Comparison of ENCODE assay signal across 24 cellular contexts in genomic region chr2:217068677-217069250, GRCh38.
"Had no signal": no experiment of that assay in that cellular context is flagged by ENCODE, and none has a peak within 500 bp of the region (broad histone marks: within the 10 kb centered on the region; RNA-seq: fewer than 3 reads in every experiment).

No MANE protein-coding gene starts in this region.

- H3K9me3 Mint-ChIP-seq: activated CD4-positive, alpha-beta memory T cell treated with anti-CD3 and anti-CD28 coated beads for 36 hours had no signal

- H3K4me3 Mint-ChIP-seq: activated CD4-positive, alpha-beta memory T cell treated with anti-CD3 and anti-CD28 coated beads for 36 hours; activated CD4-positive, alpha-beta T cell treated with anti-CD3 and anti-CD28 coated beads, Interleukin-2, amount 10 ng/mL, durations not matched to agents 7 days and 5 days; activated naive CD8-positive, alpha-beta T cell treated with anti-CD3 and anti-CD28 coated beads, Interleukin-2, amount 10 ng/mL, durations not matched to agents 7 days and 5 days; activated T-cell treated with anti-CD3 and anti-CD28 coated beads, Interleukin-2, amount 50 U/mL, for 72 hours had no signal

- H3K36me3 ChIP-seq: adrenal gland, Peyer's patch, SJCRH30 had no signal

- H3K27ac ChIP-seq: adrenal gland, body of pancreas, Peyer's patch, RWPE1, SJCRH30, VCaP had no signal

- H3K9me3 ChIP-seq: adrenal gland, body of pancreas, SJCRH30, SK-N-SH had no signal

- H3K36me3 Mint-ChIP-seq: activated CD4-positive, alpha-beta memory T cell treated with anti-CD3 and anti-CD28 coated beads for 36 hours; activated naive CD8-positive, alpha-beta T cell treated with anti-CD3 and anti-CD28 coated beads, Interleukin-2, amount 10 ng/mL, durations not matched to agents 7 days and 5 days had no signal

- H3K4me1 Mint-ChIP-seq: activated CD4-positive, alpha-beta T cell treated with anti-CD3 and anti-CD28 coated beads, Interleukin-2, amount 10 ng/mL, durations not matched to agents 7 days and 5 days had no signal

- H3K4me3 ChIP-seq: adrenal gland, body of pancreas, Peyer's patch, SJCRH30 had no signal

- H3K27me3 ChIP-seq: adrenal gland, body of pancreas, Peyer's patch, SJCRH30 had no signal

- H3K4me1 ChIP-seq: adrenal gland, body of pancreas, Peyer's patch had no signal

- H3K4me2 ChIP-seq: SK-N-SH had no signal

- DNase-seq: activated CD4-positive, alpha-beta memory T cell treated with anti-CD3 and anti-CD28 coated beads for 36 hours; activated CD4-positive, alpha-beta T cell treated with anti-CD3 and anti-CD28 coated beads, Interleukin-2, amount 10 ng/mL, durations not matched to agents 7 days and 5 days; activated CD4-positive, CD25-positive, alpha-beta regulatory T cell; activated CD8-positive, alpha-beta memory T cell treated with anti-CD3 and anti-CD28 coated beads for 24 hours; activated naive CD4-positive, alpha-beta T cell treated with anti-CD3 and anti-CD28 coated beads, Interleukin-2, amount 50 U/mL, for 16 hours; activated naive CD8-positive, alpha-beta T cell treated with anti-CD3 and anti-CD28 coated beads, Interleukin-2, amount 10 ng/mL, durations not matched to agents 7 days and 5 days; activated T-cell treated with anti-CD3 and anti-CD28 coated beads, Interleukin-2, amount 50 U/mL, for 72 hours; adrenal gland; anterior cingulate cortex; body of pancreas; central memory CD4-positive, alpha-beta T cell; NCI-H1092; NCI-H1930; NCI-H2171; NCI-H510A treated with DMSO at 0.1 percent for 48 hours; NCI-H69; NK-92 treated with Interleukin-12 subunit alpha and Interleukin-12 subunit beta, amount 100 ng/mL, for 24 hours; Peyer's patch; Right ventricle myocardium superior; SJCRH30; SK-N-SH; T-helper 1 cell had no signal

- H3K9ac ChIP-seq: SK-N-SH had no signal

- H3K27ac Mint-ChIP-seq: activated CD4-positive, alpha-beta memory T cell treated with anti-CD3 and anti-CD28 coated beads for 36 hours; activated CD4-positive, alpha-beta T cell treated with anti-CD3 and anti-CD28 coated beads, Interleukin-2, amount 10 ng/mL, durations not matched to agents 7 days and 5 days; activated naive CD8-positive, alpha-beta T cell treated with anti-CD3 and anti-CD28 coated beads, Interleukin-2, amount 10 ng/mL, durations not matched to agents 7 days and 5 days; activated T-cell treated with anti-CD3 and anti-CD28 coated beads, Interleukin-2, amount 50 U/mL, for 72 hours had no signal

- ATAC-seq: body of pancreas had no signal
